8 cellular contexts compared by ENCODE assay signal in genomic region chr10:50659865-50660730, GRCh38. TPM values are rescaled to one million over a fixed set of nuclear protein-coding genes. Genes with fewer than 3 reads are reported as not detected.
A peak's percentile ranks its signal among the peaks of the same experiment; 100 is the strongest.
DNase-seq lines count a peak whose midpoint lies in the region; ATAC-seq, FAIRE-seq and TF ChIP-seq lines count a peak whose summit lies in the region.
"Not testable (repeated sequence)": the region's sequence is repeated elsewhere in the genome, so short reads cannot be mapped to it uniquely, and the experiment has no call there.

No MANE protein-coding gene starts in this region.

- H3K27me3 Mint-ChIP-seq in naive B cell = not testable (repeated sequence)

- not testable (repeated sequence) for H3K9me2 ChIP-seq in OCI-LY1 (ENCODE audit: low read depth, low read length)

- not testable (repeated sequence) for H2AFZ ChIP-seq in OCI-LY1 (ENCODE audit: low read length)
- peak overlapping the region; percentile 44; the same call in 1 of the 2 replicates for H2AFZ ChIP-seq in H1 (ENCODE audit: low read length)

- WGBS in H1 (ENCODE audit: extremely low coverage in 1 of 2, insufficient coverage in 1 of 2, insufficient read length in 1 of 2, insufficient replicate concordance in 2 of 2, low coverage in 1 of 2, low lambda C conversion rate in 2 of 2, missing lambda C conversion rate in 1 of 2), 2 experiments = 91% methylated on average over 32 of the region's 32 CpGs; no CpG with 5 or more reads in 1 of the 2 experiments

- not testable (repeated sequence) for H3K79me2 ChIP-seq in OCI-LY1 (ENCODE audit: insufficient read depth, low read length); H1 (ENCODE audit: control insufficient read depth in 1 of 2, insufficient read depth in 2 of 2, low read length in 2 of 2)

- H3K4me1 Mint-ChIP-seq in naive B cell = peaks cover 0 to 20% (median 6%) of the 10 kb centered on the region in 3 donors

- TF ChIP-seq CTCF in GM12872 (IDR thresholded peaks at IDR 0.05; ENCODE audit: insufficient read depth, low read depth, low read length) (peak; percentile 61), OCI-LY1 (IDR thresholded peaks at IDR 0.05; ENCODE audit: low read length) (peak; percentile 47; the same call in 1 of the 2 replicates), H1 (IDR thresholded peaks at IDR 0.05; ENCODE audit: control extremely low read depth in 1 of 3, insufficient read depth in 1 of 3, low read depth in 1 of 3, low read length in 3 of 3) (peak in 2 of 3 experiments; percentile 28 to 38; a peak in 2 of 4 replicates)

- H2BK5ac ChIP-seq in H1 (ENCODE audit: low read depth, low read length) = not testable (repeated sequence)

- not testable (repeated sequence) for H3K23ac ChIP-seq in H1 (ENCODE audit: insufficient read length)

- ATAC-seq in GM21619 (IDR thresholded peaks at IDR 0.05; ENCODE audit: unreplicated experiment) (peak; percentile 98), HG03558 (IDR thresholded peaks at IDR 0.05; ENCODE audit: extremely low read depth, unreplicated experiment) (peak; percentile 95), naive B cell (ENCODE audit: low read depth in 2 of 2) (peak in 1 of 2 donors; percentile 97)

- H2BK12ac ChIP-seq in H1 (ENCODE audit: low read depth, low read length) = not testable (repeated sequence)

- H3K36me3 Mint-ChIP-seq in naive B cell = not testable (repeated sequence)

- H4K20me1 ChIP-seq in OCI-LY1 (ENCODE audit: insufficient read depth, low read length); H1 (replicated peaks in 1 of 2; ENCODE audit: control insufficient read depth in 1 of 2, insufficient read depth in 2 of 2, low read length in 2 of 2): not testable (repeated sequence)

- not testable (repeated sequence) for TF ChIP-seq EP300 in H1 (IDR thresholded peaks at IDR 0.05; ENCODE audit: borderline replicate concordance in 1 of 2, low read depth in 2 of 2, low read length in 2 of 2)

- not testable (repeated sequence) for H4K91ac ChIP-seq in H1 (replicated peaks; ENCODE audit: insufficient read length, low read length)

- FAIRE-seq in H1 (lab: Jason Lieb, UNC) = not testable (repeated sequence)

- H2BK120ac ChIP-seq in H1 (replicated peaks; ENCODE audit: low read depth, low read length) = not testable (repeated sequence)

- not testable (repeated sequence) for H3K79me1 ChIP-seq in H1 (ENCODE audit: low read depth, low read length)

- H3K4me1 ChIP-seq in OCI-LY1 (ENCODE audit: insufficient read depth, low read length, severe bottlenecking); H1 (replicated peaks in 1 of 4; ENCODE audit: control insufficient read depth in 3 of 4, insufficient read depth in 4 of 4, low read length in 3 of 4): not testable (repeated sequence)

- not testable (repeated sequence) for H3K36me3 ChIP-seq in OCI-LY1 (ENCODE audit: insufficient read depth, low read length); H1 (ENCODE audit: control insufficient read depth in 2 of 4, insufficient read depth in 4 of 4, low read length in 3 of 4)

- not testable (repeated sequence) for H3K4ac ChIP-seq in H1 (replicated peaks; ENCODE audit: insufficient read length, low read depth, low read length)

- H3K4me3 Mint-ChIP-seq in naive B cell = peak overlapping the region in 7 of 8 donors; percentile 85 to 95 (median 87)

- H2BK15ac ChIP-seq in H1 (ENCODE audit: low read length) = not testable (repeated sequence)

- H3K14ac ChIP-seq in H1 (ENCODE audit: insufficient read length) = not testable (repeated sequence)

- CTCF ChIA-PET in H1 (lab: Charles Lee; ENCODE audit: partially characterized antibody) = interaction anchor here (1.1 to 2.2 kb wide), 5 partner anchors 9 to 293 kb away, joined by 4 to 12 read pairs (median 5); no protein-coding TSS in a partner anchor

- not testable (repeated sequence) for H4K5ac ChIP-seq in H1 (ENCODE audit: insufficient read length, low read depth, low read length)

- not testable (repeated sequence) for TF ChIP-seq POLR2A in H1 (IDR thresholded peaks at IDR 0.05; ENCODE audit: control extremely low read depth in 1 of 2, low read depth in 2 of 2, low read length in 2 of 2)

- peak overlapping the region; percentile 51; the same call in 1 of the 2 replicates for H3K4me2 ChIP-seq in OCI-LY1 (ENCODE audit: low read length)
- not testable (repeated sequence) for H3K4me2 ChIP-seq in H1 (ENCODE audit: insufficient read depth in 1 of 2, low read depth in 2 of 2, low read length in 2 of 2)

- H3K56ac ChIP-seq in H1 (replicated peaks; ENCODE audit: insufficient read length, low read depth, low read length) = not testable (repeated sequence)

- peak; percentile 16 to 40; a peak in 3 of 4 replicates for TF ChIP-seq RAD21 in H1 (IDR thresholded peaks at IDR 0.05 in 1 of 2, conservative IDR thresholded peaks at IDR 0.05 in 1 of 2; ENCODE audit: low read depth in 2 of 2, low read length in 2 of 2)

- H3K4me3 ChIP-seq in OCI-LY1 (ENCODE audit: low read depth, low read length, poor library complexity, severe bottlenecking) = peak overlapping the region; percentile 41
- not testable (repeated sequence) for H3K4me3 ChIP-seq in H1 (ENCODE audit: extremely low read depth in 1 of 4, insufficient read depth in 2 of 4, low read depth in 3 of 4, low read length in 4 of 4)

- not testable (repeated sequence) for H3F3A ChIP-seq in OCI-LY1 (ENCODE audit: insufficient read depth, low read length)

- H2BK20ac ChIP-seq in H1 (ENCODE audit: low read length) = not testable (repeated sequence)

- not testable (repeated sequence) for H3K9me3 Mint-ChIP-seq in naive B cell

- H4K8ac ChIP-seq in H1 (ENCODE audit: extremely low read depth, insufficient read depth, low read length) = not testable (repeated sequence)

- DNase-seq in activated CD8-positive, alpha-beta memory T cell treated with anti-CD3 and anti-CD28 coated beads for 48 hours (ENCODE audit: low read depth in 2 of 3, low spot score in 2 of 3) = peak in 2 of 3 experiments; percentile 18 to 38
- DNase-seq in H1 (ENCODE audit: low read depth in 1 of 2, low spot score in 2 of 2) = not testable (repeated sequence)
- DNase-seq in naive B cell (peak; percentile 51), ureter (ENCODE audit: low spot score) (peak; percentile 52)

- H2AK5ac ChIP-seq in H1 (ENCODE audit: low read depth, low read length) = not testable (repeated sequence)

- not testable (repeated sequence) for H3K27me3 ChIP-seq in OCI-LY1 (ENCODE audit: insufficient read depth, low read length); H1 (replicated peaks in 1 of 4; ENCODE audit: control insufficient read depth in 3 of 4, extremely low read depth in 1 of 4, insufficient read depth in 3 of 4, low read length in 3 of 4)

- H3K9me3 ChIP-seq in OCI-LY1 (ENCODE audit: low read length); H1 (ENCODE audit: insufficient read depth in 2 of 2, low read depth in 1 of 2, low read length in 1 of 2): not testable (repeated sequence)

- POLR2A ChIA-PET in H1 (lab: Charles Lee; ENCODE audit: partially characterized antibody) = interaction anchor here (0.6 to 1.7 kb wide), 2 partner anchors 12 to 34 kb away, joined by 3 to 5 read pairs; no protein-coding TSS in a partner anchor

- not testable (repeated sequence) for H3K23me2 ChIP-seq in H1 (ENCODE audit: low read depth, low read length)

- not testable (repeated sequence) for H3K18ac ChIP-seq in H1 (ENCODE audit: extremely low read depth, low read length)

- not testable (repeated sequence) for H3K9ac ChIP-seq in OCI-LY1 (ENCODE audit: low read length); H1 (replicated peaks in 1 of 4; ENCODE audit: extremely low read depth in 1 of 4, low read depth in 3 of 4, low read length in 3 of 4)

- H3K27ac Mint-ChIP-seq in naive B cell = peak overlapping the region in 4 of 6 donors; percentile 42 to 64 (median 56)

- not testable (repeated sequence) for H3K27ac ChIP-seq in OCI-LY1 (ENCODE audit: low read depth, low read length, poor library complexity, severe bottlenecking); H1 (ENCODE audit: low read depth, low read length)

RNA-seq across cellular contexts. Expression of gene SGMS1, which starts 36.3 kb away (rescaled TPM):
- total RNA-seq in H1 (2021; fragmentation: NEBNext Ultra II Directional; extraction: Animal tissue kit (Norgen Biotek cat#: 25700)) = 12.7 and 15.6 TPM in 2 replicates
- polyA plus RNA-seq in H1 (2011; rRNA removed) (4.8 and 6.0 TPM in 2 replicates), naive B cell (ENCODE audit: low read depth in 6 of 6) (10 to 100 TPM; 14.2 to 21.7 (median 16.7) TPM)
- polyA plus RNA-seq in H1 (2011; cell fraction: cytosol; rRNA removed) = 6.7 TPM
- 12.3 TPM for polyA plus RNA-seq in H1 (2011; cell fraction: nucleus; rRNA removed)
- polyA plus RNA-seq in H1 (2012, experiment 1 of 2) = 9.0 to 10.5 TPM (median 10.5 TPM) in 4 replicates
- polyA plus RNA-seq in H1 (2012, experiment 2 of 2) = 1.3 TPM
- 8.1 TPM for polyA plus RNA-seq in H1 (2013, experiment 1 of 2)
- polyA plus RNA-seq in H1 (2013, experiment 2 of 2) = 8.7 TPM
- polyA minus RNA-seq in H1 (2011; rRNA and poly(A)+ RNA removed) = 14.5 and 14.8 TPM in 2 replicates
- polyA minus RNA-seq in H1 (2011; cell fraction: cytosol; rRNA and poly(A)+ RNA removed) = 14.5 TPM
- 58.9 TPM for polyA minus RNA-seq in H1 (2011; cell fraction: nucleus; rRNA and poly(A)+ RNA removed)
- 78.8 TPM for total RNA-seq in ureter
